In genomic region chr17:67151717-67152116, GRCh38 we compare ENCODE assay signal across 13 cellular contexts.
DNase-seq lines count a peak whose midpoint lies in the region; ATAC-seq, FAIRE-seq and TF ChIP-seq lines count a peak whose summit lies in the region.
"Had no signal": no experiment of that assay in that cellular context is flagged by ENCODE, and none has a peak within 500 bp of the region (broad histone marks: within the 10 kb centered on the region; RNA-seq: fewer than 3 reads in every experiment).

No MANE protein-coding gene starts in this region.

- no peak overlapping the region for H2AFZ ChIP-seq in HepG2 (ENCODE audit: low read length)

- H3K9me3 ChIP-seq in HepG2 (ENCODE audit: low read length), result no peaks in the 10 kb centered on the region
- H3K9me3 ChIP-seq: BLaER1 treated with 17β-estradiol and CSF1 and Interleukin-3, amounts not matched to agents 10 nM and 100 nM; body of pancreas had no signal

- no peak overlapping the region for H3K9ac ChIP-seq in HepG2 (ENCODE audit: insufficient read depth, low read depth, low read length)
- H3K9ac ChIP-seq: BLaER1 treated with 17β-estradiol and CSF1 and Interleukin-3, amounts not matched to agents 10 nM and 100 nM had no signal

- in situ Hi-C loops in HepG2 (cut with HindIII; ENCODE audit: extremely low pct_ligation_motif_present, low pct_unique_long_range_greater_than_20kb), result no loop called here

- peaks cover 16 to 78% of the 10 kb centered on the region in 2 experiments for H3K36me3 ChIP-seq in HepG2 (replicated peaks in 1 of 2; ENCODE audit: control insufficient read depth in 1 of 2, insufficient read depth in 2 of 2, low read length in 2 of 2)

- BruUV-seq in HepG2 (replicated peaks; lab: Mats Ljungman, UMichigan), result no TSS peak

- no peak for TF ChIP-seq POLR2A in HepG2 (IDR thresholded peaks at IDR 0.05; ENCODE audit: insufficient read depth in 1 of 2, low read depth in 2 of 2, low read length in 2 of 2)

- no peaks in the 10 kb centered on the region for H3K27me3 ChIP-seq in HepG2 (ENCODE audit: control insufficient read depth in 1 of 2, insufficient read depth in 2 of 2, low read length in 2 of 2)
- H3K27me3 ChIP-seq: BLaER1 treated with 17β-estradiol and CSF1 and Interleukin-3, amounts not matched to agents 10 nM and 100 nM; body of pancreas had no signal

- peak; percentile 25 for DNase-seq in AG20443 (ENCODE audit: low spot score)
- peak; percentile 51 for DNase-seq in LHCN-M2 (ENCODE audit: low read depth)
- peak; percentile 72 for DNase-seq in choroid plexus epithelial cell (ENCODE audit: low read depth)
- DNase-seq in HepG2 (ENCODE audit: low spot score), result no peak
- no peak for DNase-seq in activated T-cell treated with anti-CD3 and anti-CD28 coated beads for 4 hours
- DNase-seq in left cardiac atrium, result no peak
- DNase-seq in DMS114 treated with DMSO at 0.1 percent for 48 hours (lab: John Stamatoyannopoulos, UW; ENCODE audit: unreplicated experiment), result no peak
- DNase-seq: activated CD4-positive, CD25-positive, alpha-beta regulatory T cell treated with anti-CD3 and anti-CD28 coated beads, Interleukin-2, amount 50 U/mL, for 72 hours; body of pancreas; Karpas-422 had no signal

- no peak overlapping the region for H3K4me3 ChIP-seq in choroid plexus epithelial cell (ENCODE audit: low read depth, low read length)
- no peak overlapping the region for H3K4me3 ChIP-seq in HepG2 (replicated peaks in 1 of 3; ENCODE audit: insufficient read depth in 1 of 3, low read depth in 2 of 3, low read length in 3 of 3)
- H3K4me3 ChIP-seq: BLaER1 treated with 17β-estradiol and CSF1 and Interleukin-3, amounts not matched to agents 10 nM and 100 nM; body of pancreas; SK-N-MC had no signal

- CTCF ChIA-PET in HepG2 (lab: Yijun Ruan, JAX; ENCODE audit: low intra/inter-chr PET ratio, low total read pairs), result no interaction called here

- no peak overlapping the region for H3K27ac ChIP-seq in HepG2 (ENCODE audit: extremely low read length, insufficient read depth, low read length)
- H3K27ac ChIP-seq: BLaER1 treated with 17β-estradiol and CSF1 and Interleukin-3, amounts not matched to agents 10 nM and 100 nM; body of pancreas; SK-N-MC had no signal

- intact Hi-C loops in HepG2 (cut with micrococcal nuclease; ENCODE audit: unreplicated experiment), result no loop called here
- intact Hi-C loops in left cardiac atrium (cut with DNase I), result loop anchor here in 1 of 2 donors (10.0 kb wide), 1 partner anchor 427 kb away; no protein-coding TSS in a partner anchor

- peaks cover 19% of the 10 kb centered on the region for H3K4me1 ChIP-seq in HepG2 (ENCODE audit: insufficient read depth, low read length)
- H3K4me1 ChIP-seq: body of pancreas had no signal

- H3K4me2 ChIP-seq in HepG2 (ENCODE audit: low read depth, low read length), result no peak overlapping the region
- H3K4me2 ChIP-seq: BLaER1 treated with 17β-estradiol and CSF1 and Interleukin-3, amounts not matched to agents 10 nM and 100 nM had no signal

- no peaks in the 10 kb centered on the region for H4K20me1 ChIP-seq in HepG2 (ENCODE audit: insufficient read depth, low read length)

- no peaks in the 10 kb centered on the region for H3K79me2 ChIP-seq in HepG2 (ENCODE audit: insufficient read depth, low read length)

- no peak for TF ChIP-seq CTCF in choroid plexus epithelial cell (conservative IDR thresholded peaks at IDR 0.05; ENCODE audit: low read depth, low read length)
- TF ChIP-seq CTCF in HepG2 (CRISPR knock-in tag; IDR thresholded peaks at IDR 0.05), result no peak

- TF ChIP-seq EP300 in HepG2 (IDR thresholded peaks at IDR 0.05; ENCODE audit: low read depth in 2 of 2, low read length in 2 of 2), result no peak
- TF ChIP-seq EP300 in HepG2 (CRISPR knock-in tag; IDR thresholded peaks at IDR 0.05; ENCODE audit: borderline replicate concordance), result no peak

- POLR2A ChIA-PET in HepG2 (lab: Yijun Ruan, JAX), result no interaction called here

- ATAC-seq in HepG2, result peak; percentile 18; the same call in 1 of the 3 replicates
- no peak for ATAC-seq in HG02938 (IDR thresholded peaks at IDR 0.05; ENCODE audit: unreplicated experiment)
- ATAC-seq in left cardiac atrium, result no peak
- ATAC-seq: body of pancreas had no signal

- FAIRE-seq in HepG2 (lab: Jason Lieb, UNC), result no peak

- 97% methylated on average over 2 of the region's 2 CpGs for WGBS in HepG2 (ENCODE audit: low lambda C conversion rate)

- TF ChIP-seq RAD21 in HepG2 (CRISPR knock-in tag; IDR thresholded peaks at IDR 0.05), result no peak

TF ChIP-seq in HepG2, 621 proteins besides CTCF, POLR2A, EP300 and RAD21:
- TF ChIP-seq RXRB (CRISPR knock-in tag; IDR thresholded peaks at IDR 0.05; ENCODE audit: borderline replicate concordance) (no peak), SRY (CRISPR knock-in tag; IDR thresholded peaks at IDR 0.05) (no peak), ATF3 (CRISPR knock-in tag; IDR thresholded peaks at IDR 0.05) (no peak), MXI1 (IDR thresholded peaks at IDR 0.05; ENCODE audit: borderline replicate concordance, low read depth, low read length) (no peak), MTA3 (CRISPR knock-in tag; IDR thresholded peaks at IDR 0.05) (no peak), MYNN (CRISPR knock-in tag; IDR thresholded peaks at IDR 0.05; ENCODE audit: low read depth) (no peak), PBX3 (CRISPR knock-in tag; IDR thresholded peaks at IDR 0.05; ENCODE audit: borderline replicate concordance) (no peak), KAT2B (IDR thresholded peaks at IDR 0.05; ENCODE audit: borderline replicate concordance, low read depth, low read length) (no peak), ZSCAN30 (CRISPR knock-in tag; IDR thresholded peaks at IDR 0.05) (no peak), HNF4G (IDR thresholded peaks at IDR 0.05; ENCODE audit: borderline replicate concordance, low read depth, low read length) (no peak), HNF4G (CRISPR knock-in tag; IDR thresholded peaks at IDR 0.05; ENCODE audit: borderline replicate concordance, low read depth) (no peak)
TF ChIP-seq in HepG2: peak in this region for 0.

Comparison
In these comparisons a context has a peak if more than half of its experiments do, and no peak if none do; other contexts are left out.
1. DNase-seq: peak in AG20443 (single experiment), LHCN-M2 (single experiment) and choroid plexus epithelial cell (single experiment); none in HepG2 (single experiment), activated T-cell treated with anti-CD3 and anti-CD28 coated beads for 4 hours (single experiment), left cardiac atrium (single experiment) and DMS114 treated with DMSO at 0.1 percent for 48 hours (single experiment).